In the genomic region with DNA sequence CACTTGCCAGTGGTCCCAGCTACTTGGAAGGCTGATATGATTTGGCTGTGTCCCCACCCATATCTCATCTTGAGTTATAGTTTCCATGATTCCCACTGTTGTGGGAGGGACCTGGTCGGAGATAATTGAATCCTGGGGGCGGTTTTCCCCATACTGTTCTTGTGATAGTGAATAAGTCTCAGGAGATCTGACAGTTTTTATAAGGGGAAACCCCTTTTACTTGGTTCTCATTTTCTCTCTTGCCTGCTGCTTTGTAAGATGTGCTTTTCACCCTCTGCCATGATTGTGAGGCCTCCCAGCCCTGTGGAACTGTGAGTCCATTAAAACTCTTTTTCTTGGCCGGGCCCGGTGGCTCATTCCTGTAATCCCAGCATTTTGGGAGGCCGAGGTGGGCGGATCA, we compare ENCODE assay signal across 22 cellular contexts.
DNase-seq lines count a peak whose midpoint lies in the region; ATAC-seq, FAIRE-seq and TF ChIP-seq lines count a peak whose summit lies in the region.
"Had no signal": no experiment of that assay in that cellular context is flagged by ENCODE, and none has a peak within 500 bp of the region (broad histone marks: within the 10 kb centered on the region; RNA-seq: fewer than 3 reads in every experiment).

No MANE protein-coding gene starts in this region.

- BruUV-seq in GM12878 (replicated peaks; lab: Mats Ljungman, UMichigan): no TSS peak

- no peak for DNase-seq in activated naive CD8-positive, alpha-beta T cell treated with anti-CD3 and anti-CD28 coated beads, Interleukin-2, amount 50 U/mL, for 24 hours
- no peak for DNase-seq in activated naive CD8-positive, alpha-beta T cell treated with anti-CD3 and anti-CD28 coated beads for 36 hours
- DNase-seq in GM12878 (ENCODE audit: low read depth, low spot score) (no peak), mesothelial cell of epicardium (ENCODE audit: low spot score in 2 of 2, unreplicated experiment in 2 of 2) (no peak), NCI-H187 (lab: John Stamatoyannopoulos, UW) (no peak), AML-193 (lab: John Stamatoyannopoulos, UW) (no peak), NCI-H526 treated with DMSO at 0.1 percent for 48 hours (lab: John Stamatoyannopoulos, UW) (no peak)
- DNase-seq: CD4-positive, alpha-beta memory T cell; DMS153; DND-41; EL; HCEC 1CT; KG1 had no signal

- H3K4me1 ChIP-seq in GM12878 (ENCODE audit: control insufficient read depth, insufficient read depth, low read length): no peaks in the 10 kb centered on the region

- H3K27me3 ChIP-seq in GM12878 (replicated peaks in 1 of 2; ENCODE audit: control insufficient read depth in 2 of 2, insufficient read depth in 2 of 2, low read length in 1 of 2): no peaks in the 10 kb centered on the region
- H3K27me3 ChIP-seq: BLaER1 had no signal

- peak; percentile 52 for ATAC-seq in activated naive CD8-positive, alpha-beta T cell treated with anti-CD3 and anti-CD28 coated beads, Interleukin-2, amount 50 U/mL, for 24 hours
- ATAC-seq in GM12878: peak; percentile 23; the same call in 1 of the 3 replicates
- ATAC-seq: A549, HepG2 had no signal

- no peak for TF ChIP-seq POLR2A in GM12878 (IDR thresholded peaks at IDR 0.05; ENCODE audit: low read depth, low read length)

- peaks cover 5% of the 10 kb centered on the region for H3K9me3 Mint-ChIP-seq in activated naive CD8-positive, alpha-beta T cell treated with anti-CD3 and anti-CD28 coated beads, Interleukin-2, amount 50 U/mL, for 24 hours
- no peaks in the 10 kb centered on the region for H3K9me3 Mint-ChIP-seq in activated naive CD8-positive, alpha-beta T cell treated with anti-CD3 and anti-CD28 coated beads for 36 hours
- peaks cover 3% of the 10 kb centered on the region for H3K9me3 Mint-ChIP-seq in mesothelial cell of epicardium
- H3K9me3 Mint-ChIP-seq in stimulated activated naive CD8-positive, alpha-beta T cell treated with anti-CD3 and anti-CD28 coated beads, Interleukin-15, Interleukin-2, amounts not matched to agents 100 ng/mL and 50 ng/mL, for 24 hours: peaks cover 7% of the 10 kb centered on the region
- H3K9me3 Mint-ChIP-seq: IgD-negative memory B cell had no signal

- H3K4me3 ChIP-seq in GM12878: no peak overlapping the region
- H3K4me3 ChIP-seq: A549, BLaER1 had no signal

- no peak for FAIRE-seq in GM12878 (lab: Jason Lieb, UNC)
- FAIRE-seq: A549, GM12891, GM19239, HepG2 had no signal

- H3K9ac ChIP-seq in GM12878 (ENCODE audit: control insufficient read depth, insufficient read depth, low read length): no peak overlapping the region
- H3K9ac ChIP-seq: BLaER1 had no signal

- no peak for TF ChIP-seq EP300 in GM12878 (IDR thresholded peaks at IDR 0.05; ENCODE audit: borderline replicate concordance in 1 of 2, control insufficient read depth in 1 of 2, low read depth in 2 of 2, low read length in 2 of 2)

- H3K27me3 Mint-ChIP-seq in activated naive CD8-positive, alpha-beta T cell treated with anti-CD3 and anti-CD28 coated beads, Interleukin-2, amount 50 U/mL, for 24 hours: no peaks in the 10 kb centered on the region
- no peaks in the 10 kb centered on the region for H3K27me3 Mint-ChIP-seq in activated naive CD8-positive, alpha-beta T cell treated with anti-CD3 and anti-CD28 coated beads for 36 hours
- H3K27me3 Mint-ChIP-seq in mesothelial cell of epicardium (ENCODE audit: low read depth): no peaks in the 10 kb centered on the region
- H3K27me3 Mint-ChIP-seq in stimulated activated naive CD8-positive, alpha-beta T cell treated with anti-CD3 and anti-CD28 coated beads, Interleukin-15, Interleukin-2, amounts not matched to agents 100 ng/mL and 50 ng/mL, for 24 hours: no peaks in the 10 kb centered on the region
- H3K27me3 Mint-ChIP-seq: CD4-positive, alpha-beta memory T cell; IgD-negative memory B cell had no signal

- RAD21 ChIA-PET in GM12878 (lab: Charles Lee; ENCODE audit: unreplicated experiment): no interaction called here

- no peak overlapping the region for H3K27ac Mint-ChIP-seq in activated naive CD8-positive, alpha-beta T cell treated with anti-CD3 and anti-CD28 coated beads, Interleukin-2, amount 50 U/mL, for 24 hours
- H3K27ac Mint-ChIP-seq in activated naive CD8-positive, alpha-beta T cell treated with anti-CD3 and anti-CD28 coated beads for 36 hours: no peak overlapping the region
- peak overlapping the region; percentile 64 for H3K27ac Mint-ChIP-seq in mesothelial cell of epicardium
- peak overlapping the region; percentile 57 for H3K27ac Mint-ChIP-seq in stimulated activated naive CD8-positive, alpha-beta T cell treated with anti-CD3 and anti-CD28 coated beads, Interleukin-15, Interleukin-2, amounts not matched to agents 100 ng/mL and 50 ng/mL, for 24 hours
- H3K27ac Mint-ChIP-seq: CD4-positive, alpha-beta memory T cell; IgD-negative memory B cell had no signal

- no peaks in the 10 kb centered on the region for H4K20me1 ChIP-seq in GM12878 (ENCODE audit: control insufficient read depth, insufficient read depth)
- H4K20me1 ChIP-seq: BLaER1 had no signal

- H2AFZ ChIP-seq in GM12878 (ENCODE audit: control insufficient read depth, low read depth, low read length): no peak overlapping the region

- H3K4me1 Mint-ChIP-seq in activated naive CD8-positive, alpha-beta T cell treated with anti-CD3 and anti-CD28 coated beads, Interleukin-2, amount 50 U/mL, for 24 hours: peaks cover 9% of the 10 kb centered on the region
- H3K4me1 Mint-ChIP-seq in activated naive CD8-positive, alpha-beta T cell treated with anti-CD3 and anti-CD28 coated beads for 36 hours: peaks cover 12% of the 10 kb centered on the region
- H3K4me1 Mint-ChIP-seq in mesothelial cell of epicardium: peaks cover 35% of the 10 kb centered on the region
- peaks cover 11% of the 10 kb centered on the region for H3K4me1 Mint-ChIP-seq in stimulated activated naive CD8-positive, alpha-beta T cell treated with anti-CD3 and anti-CD28 coated beads, Interleukin-15, Interleukin-2, amounts not matched to agents 100 ng/mL and 50 ng/mL, for 24 hours (ENCODE audit: low read depth)
- H3K4me1 Mint-ChIP-seq: CD14-positive monocyte; CD4-positive, alpha-beta memory T cell; IgD-negative memory B cell had no signal

- no peaks in the 10 kb centered on the region for H3K79me2 ChIP-seq in GM12878 (ENCODE audit: control insufficient read depth, insufficient read depth, low read length)

- POLR2A ChIA-PET in GM12878 (lab: Charles Lee): no interaction called here

- 54% methylated on average over 6 of the region's 6 CpGs for WGBS in GM12878 (ENCODE audit: insufficient coverage, insufficient replicate concordance, low lambda C conversion rate, missing lambda C conversion rate)

- TF ChIP-seq CTCF in GM12878 (IDR thresholded peaks at IDR 0.05 in 2 of 3, conservative IDR thresholded peaks at IDR 0.05 in 1 of 3; ENCODE audit: control insufficient read depth in 2 of 3, extremely low read depth in 1 of 3, insufficient read depth in 1 of 3, low read depth in 3 of 3, low read length in 3 of 3): no peak
- no peak for TF ChIP-seq CTCF in mesothelial cell of epicardium (IDR thresholded peaks at IDR 0.05; ENCODE audit: unreplicated experiment)

- H3K4me3 Mint-ChIP-seq in activated naive CD8-positive, alpha-beta T cell treated with anti-CD3 and anti-CD28 coated beads, Interleukin-2, amount 50 U/mL, for 24 hours: no peak overlapping the region
- H3K4me3 Mint-ChIP-seq in activated naive CD8-positive, alpha-beta T cell treated with anti-CD3 and anti-CD28 coated beads for 36 hours: no peak overlapping the region
- no peak overlapping the region for H3K4me3 Mint-ChIP-seq in mesothelial cell of epicardium
- no peak overlapping the region for H3K4me3 Mint-ChIP-seq in stimulated activated naive CD8-positive, alpha-beta T cell treated with anti-CD3 and anti-CD28 coated beads, Interleukin-15, Interleukin-2, amounts not matched to agents 100 ng/mL and 50 ng/mL, for 24 hours
- H3K4me3 Mint-ChIP-seq: CD14-positive monocyte; CD4-positive, alpha-beta memory T cell; IgD-negative memory B cell had no signal

- intact Hi-C loops in GM12878 (cut with micrococcal nuclease; ENCODE audit: unreplicated experiment): no loop called here

- no peak for TF ChIP-seq RAD21 in GM12878 (IDR thresholded peaks at IDR 0.05; ENCODE audit: insufficient read depth, low read depth, low read length)

- CTCF ChIA-PET in GM12878 (lab: Yijun Ruan, JAX): interaction anchor here (0.6 kb wide), 1 partner anchor 106 kb away, joined by 3 read pairs; no protein-coding TSS in a partner anchor

- in situ Hi-C loops in GM12878 (cut with MboI): no loop called here

- H3K27ac ChIP-seq in GM12878 (ENCODE audit: control insufficient read depth, insufficient read depth): no peak overlapping the region
- H3K27ac ChIP-seq: 22Rv1, A549, BLaER1 had no signal

- no peaks in the 10 kb centered on the region for H3K9me3 ChIP-seq in GM12878 (replicated peaks; ENCODE audit: control insufficient read depth, insufficient read depth, low read length)
- H3K9me3 ChIP-seq: A549, BLaER1 had no signal

- H3K36me3 ChIP-seq in GM12878 (ENCODE audit: control insufficient read depth in 2 of 2, insufficient read depth in 2 of 2, low read length in 1 of 2): no peaks in the 10 kb centered on the region
- H3K36me3 ChIP-seq: BLaER1 had no signal

- H3K4me2 ChIP-seq in GM12878 (ENCODE audit: control insufficient read depth, insufficient read depth): no peak overlapping the region
- H3K4me2 ChIP-seq: A549, BLaER1 had no signal

- SMC1A ChIA-PET in GM12878 (lab: Charles Lee; ENCODE audit: uncharacterized antibody, unreplicated experiment): interaction anchor here (0.9 kb wide), 1 partner anchor 143 kb away, joined by 3 read pairs; no protein-coding TSS in a partner anchor

- no peaks in the 10 kb centered on the region for H3K36me3 Mint-ChIP-seq in activated naive CD8-positive, alpha-beta T cell treated with anti-CD3 and anti-CD28 coated beads, Interleukin-2, amount 50 U/mL, for 24 hours (ENCODE audit: low read depth)
- H3K36me3 Mint-ChIP-seq in activated naive CD8-positive, alpha-beta T cell treated with anti-CD3 and anti-CD28 coated beads for 36 hours: no peaks in the 10 kb centered on the region
- H3K36me3 Mint-ChIP-seq in mesothelial cell of epicardium: no peaks in the 10 kb centered on the region
- no peaks in the 10 kb centered on the region for H3K36me3 Mint-ChIP-seq in stimulated activated naive CD8-positive, alpha-beta T cell treated with anti-CD3 and anti-CD28 coated beads, Interleukin-15, Interleukin-2, amounts not matched to agents 100 ng/mL and 50 ng/mL, for 24 hours (ENCODE audit: low read depth)
- H3K36me3 Mint-ChIP-seq: CD14-positive monocyte; CD4-positive, alpha-beta memory T cell; IgD-negative memory B cell had no signal

Comparison
In these comparisons a context has a peak if more than half of its experiments do, and no peak if none do; other contexts are left out.
1. H3K27ac Mint-ChIP-seq: peak in mesothelial cell of epicardium (single experiment) and stimulated activated naive CD8-positive, alpha-beta T cell treated with anti-CD3 and anti-CD28 coated beads, Interleukin-15, Interleukin-2, amounts not matched to agents 100 ng/mL and 50 ng/mL, for 24 hours (single experiment); none in activated naive CD8-positive, alpha-beta T cell treated with anti-CD3 and anti-CD28 coated beads, Interleukin-2, amount 50 U/mL, for 24 hours (single experiment) and activated naive CD8-positive, alpha-beta T cell treated with anti-CD3 and anti-CD28 coated beads for 36 hours (single experiment).